ENCODE assay signal across 8 cellular contexts in the genomic region with DNA sequence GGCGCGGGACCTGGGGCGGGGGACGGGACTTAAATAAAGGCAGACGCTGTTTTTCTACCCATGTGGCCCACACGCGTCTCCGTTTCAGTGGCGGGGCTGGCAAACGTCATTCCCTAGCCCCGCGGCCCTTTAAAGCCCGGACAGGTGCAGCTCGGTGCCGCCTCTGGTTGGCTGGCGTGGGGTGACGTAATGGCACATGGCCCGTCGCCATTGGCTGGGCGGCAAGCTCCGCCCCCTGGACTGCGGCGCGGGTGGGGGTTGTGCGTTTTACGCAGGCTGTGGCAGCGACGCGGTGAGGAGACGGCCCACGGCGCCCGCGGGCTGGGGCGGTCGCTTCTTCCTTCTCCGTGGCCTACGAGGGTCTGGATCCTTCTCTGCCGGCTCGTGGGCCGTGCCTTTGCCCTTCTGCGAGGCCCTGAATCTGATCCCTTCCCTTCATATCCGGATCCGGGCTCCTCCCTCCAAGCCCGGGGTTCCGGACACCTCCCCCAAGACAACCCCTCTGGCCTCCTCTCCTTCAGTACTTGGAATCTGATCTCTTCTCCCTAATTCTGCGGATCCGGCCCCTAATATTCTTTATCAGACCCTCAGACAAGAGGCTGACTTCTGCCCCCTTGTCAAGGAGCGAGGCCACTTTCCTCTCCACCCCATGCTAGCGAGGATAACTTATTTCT. TPM values are rescaled to one million over a fixed set of nuclear protein-coding genes. Genes with fewer than 3 reads are reported as not detected.
DNase-seq lines count a peak whose midpoint lies in the region; ATAC-seq and TF ChIP-seq lines count a peak whose summit lies in the region.

A gene with protein sequence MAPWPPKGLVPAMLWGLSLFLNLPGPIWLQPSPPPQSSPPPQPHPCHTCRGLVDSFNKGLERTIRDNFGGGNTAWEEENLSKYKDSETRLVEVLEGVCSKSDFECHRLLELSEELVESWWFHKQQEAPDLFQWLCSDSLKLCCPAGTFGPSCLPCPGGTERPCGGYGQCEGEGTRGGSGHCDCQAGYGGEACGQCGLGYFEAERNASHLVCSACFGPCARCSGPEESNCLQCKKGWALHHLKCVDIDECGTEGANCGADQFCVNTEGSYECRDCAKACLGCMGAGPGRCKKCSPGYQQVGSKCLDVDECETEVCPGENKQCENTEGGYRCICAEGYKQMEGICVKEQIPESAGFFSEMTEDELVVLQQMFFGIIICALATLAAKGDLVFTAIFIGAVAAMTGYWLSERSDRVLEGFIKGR (plus strand): TSS at position 274 of the 674 bp plus-strand sequence. CDS start 605 bp downstream, outside the sequence.

- no peaks in the 10 kb centered on the region for H3K27me3 Mint-ChIP-seq in activated naive CD8-positive, alpha-beta T cell treated with anti-CD3 and anti-CD28 coated beads for 36 hours

- TF ChIP-seq EP300 in ovary (IDR thresholded peaks at IDR 0.05): no peak

- H3K9me3 Mint-ChIP-seq in activated naive CD8-positive, alpha-beta T cell treated with anti-CD3 and anti-CD28 coated beads for 36 hours: no peaks in the 10 kb centered on the region

- no peaks in the 10 kb centered on the region for H3K9me3 ChIP-seq in SU-DHL-6 (ENCODE audit: insufficient read depth, low read length)
- no peaks in the 10 kb centered on the region for H3K9me3 ChIP-seq in ovary
- no peaks in the 10 kb centered on the region for H3K9me3 ChIP-seq in thymus (ENCODE audit: control insufficient read depth)

- H4K20me1 ChIP-seq in SU-DHL-6 (ENCODE audit: low read depth, low read length): no peaks in the 10 kb centered on the region

- ATAC-seq in HG02571 (IDR thresholded peaks at IDR 0.05; ENCODE audit: unreplicated experiment): peak; percentile 86

- H3K4me3 ChIP-seq in SU-DHL-6 (ENCODE audit: insufficient read depth, low read length, poor library complexity, severe bottlenecking) (peak within 1 kb of the TSS; percentile 74), ovary (peak within 1 kb of the TSS; percentile 51), thymus (ENCODE audit: low read length) (peak within 1 kb of the TSS; percentile 74)

- peak within 1 kb of the TSS; percentile 82 for H3K4me2 ChIP-seq in SU-DHL-6 (ENCODE audit: low read depth, low read length, poor library complexity, severe bottlenecking)

- H3K27ac ChIP-seq in SU-DHL-6 (ENCODE audit: low read depth, low read length) (peak within 1 kb of the TSS; percentile 64), ovary (peak within 1 kb of the TSS; percentile 82 to 87), thymus (ENCODE audit: low read depth) (peak within 1 kb of the TSS; percentile 97)

- H3K9ac ChIP-seq in SU-DHL-6 (ENCODE audit: low read length): peak within 1 kb of the TSS; percentile 74

- no peak for TF ChIP-seq CTCF in GM10248 (IDR thresholded peaks at IDR 0.05; ENCODE audit: control extremely low read depth, extremely low read depth, low read depth, missing control alignments)
- no peak for TF ChIP-seq CTCF in SU-DHL-6 (IDR thresholded peaks at IDR 0.05; ENCODE audit: insufficient read depth, low read length, poor library complexity, severe bottlenecking)
- no peak for TF ChIP-seq CTCF in ovary (IDR thresholded peaks at IDR 0.05)

- H3K4me1 Mint-ChIP-seq in activated naive CD8-positive, alpha-beta T cell treated with anti-CD3 and anti-CD28 coated beads for 36 hours: peaks cover 29% of the 10 kb centered on the region

- H3K36me3 Mint-ChIP-seq in activated naive CD8-positive, alpha-beta T cell treated with anti-CD3 and anti-CD28 coated beads for 36 hours: peaks cover 4% of the 10 kb centered on the region

- H3K79me2 ChIP-seq in SU-DHL-6 (ENCODE audit: insufficient read depth, low read length): no peaks in the 10 kb centered on the region

- 0 to 1% (median 0%) methylated on average over 33 to 50 of the region's 50 CpGs for WGBS in ovary, 3 donors
- under 1% methylated on average over 50 of the region's 50 CpGs for WGBS in thymus

- peak within 1 kb of the TSS; percentile 99 for H3K4me3 Mint-ChIP-seq in activated naive CD8-positive, alpha-beta T cell treated with anti-CD3 and anti-CD28 coated beads for 36 hours

- POLR2A ChIA-PET in GM10248 (lab: Yijun Ruan, JAX): interaction anchor here (0.8 to 2.0 kb wide), 6 partner anchors 9 to 388 kb away, joined by 3 to 14 read pairs (median 4); a partner anchor contains a TSS

- DNase-seq in GM10248 (ENCODE audit: extremely low spot score): peak; percentile 95
- DNase-seq in NCI-H1092 treated with DMSO at 0.1 percent for 48 hours (lab: John Stamatoyannopoulos, UW): peak; percentile 87
- DNase-seq in activated naive CD8-positive, alpha-beta T cell treated with anti-CD3 and anti-CD28 coated beads for 36 hours: peak; percentile 98
- peak; percentile 94 to 99 (median 98) for DNase-seq in head of caudate nucleus
- peak; percentile 90 to 97 (median 96) for DNase-seq in ovary

- no peaks in the 10 kb centered on the region for H3K27me3 ChIP-seq in SU-DHL-6 (ENCODE audit: low read length)
- H3K27me3 ChIP-seq in ovary: no peaks in the 10 kb centered on the region
- no peaks in the 10 kb centered on the region for H3K27me3 ChIP-seq in thymus (ENCODE audit: control insufficient read depth, insufficient read depth)

- H2AFZ ChIP-seq in SU-DHL-6 (ENCODE audit: low read depth, low read length, severe bottlenecking): peak within 1 kb of the TSS; percentile 86

- H3K36me3 ChIP-seq in SU-DHL-6 (ENCODE audit: low read length): no peaks in the 10 kb centered on the region
- no peaks in the 10 kb centered on the region for H3K36me3 ChIP-seq in ovary
- peaks cover 7% of the 10 kb centered on the region for H3K36me3 ChIP-seq in thymus (ENCODE audit: control insufficient read depth, insufficient read depth)

- peak within 1 kb of the TSS; percentile 95 for H3K27ac Mint-ChIP-seq in activated naive CD8-positive, alpha-beta T cell treated with anti-CD3 and anti-CD28 coated beads for 36 hours

- H3K9me2 ChIP-seq in SU-DHL-6 (replicated peaks; ENCODE audit: insufficient read depth, low read length): no peaks in the 10 kb centered on the region

- intact Hi-C loops in head of caudate nucleus (cut with DNase I) (loop anchor here (5.0 kb wide), 2 partner anchors 41 to 86 kb away; a partner anchor contains a TSS), ovary (cut with DNase I) (loop anchor here in 2 of 4 donors (2.0 to 10.0 kb wide), 3 partner anchors 13 to 199 kb away; a partner anchor contains a TSS)

- CTCF ChIA-PET in GM10248 (lab: Yijun Ruan, JAX): interaction anchor here (0.6 to 5.7 kb wide), 32 partner anchors 9 to 567 kb away, joined by 3 to 43 read pairs (median 5); a partner anchor contains a TSS

- peak; percentile 92 for TF ChIP-seq POLR2A in ovary (IDR thresholded peaks at IDR 0.05)

- 0 out of 2 replicates have a peak, but pooled peaks cover 4% of the 10 kb centered on the region for H3F3A ChIP-seq in SU-DHL-6 (ENCODE audit: insufficient read depth)

- H3K4me1 ChIP-seq in ovary (ENCODE audit: insufficient read depth) (peaks cover 12% of the 10 kb centered on the region), thymus (ENCODE audit: control insufficient read depth, insufficient read depth, low read length) (peaks cover 11% of the 10 kb centered on the region)

RNA-seq across cellular contexts. Expression of the gene that starts here (rescaled TPM):
- total RNA-seq in activated naive CD8-positive, alpha-beta T cell treated with anti-CD3 and anti-CD28 coated beads for 36 hours: 1 to 10 TPM; 7.9 to 10.0 TPM
- 10 to 100 TPM; 11.2 to 35.2 (median 29.0) TPM for total RNA-seq in ovary
- polyA plus RNA-seq in ovary (10 to 100 TPM; 18.3 to 31.8 TPM), thymus (36.4 TPM)

Comparison
In these comparisons a context has a peak if more than half of its experiments do, and no peak if none do; other contexts are left out.
1. Peak in every context shown above with its lines: DNase-seq, ATAC-seq, H3K4me3 ChIP-seq and H3K27ac ChIP-seq.